Comparison of ENCODE assay signal across 10 cellular contexts in the genomic region with DNA sequence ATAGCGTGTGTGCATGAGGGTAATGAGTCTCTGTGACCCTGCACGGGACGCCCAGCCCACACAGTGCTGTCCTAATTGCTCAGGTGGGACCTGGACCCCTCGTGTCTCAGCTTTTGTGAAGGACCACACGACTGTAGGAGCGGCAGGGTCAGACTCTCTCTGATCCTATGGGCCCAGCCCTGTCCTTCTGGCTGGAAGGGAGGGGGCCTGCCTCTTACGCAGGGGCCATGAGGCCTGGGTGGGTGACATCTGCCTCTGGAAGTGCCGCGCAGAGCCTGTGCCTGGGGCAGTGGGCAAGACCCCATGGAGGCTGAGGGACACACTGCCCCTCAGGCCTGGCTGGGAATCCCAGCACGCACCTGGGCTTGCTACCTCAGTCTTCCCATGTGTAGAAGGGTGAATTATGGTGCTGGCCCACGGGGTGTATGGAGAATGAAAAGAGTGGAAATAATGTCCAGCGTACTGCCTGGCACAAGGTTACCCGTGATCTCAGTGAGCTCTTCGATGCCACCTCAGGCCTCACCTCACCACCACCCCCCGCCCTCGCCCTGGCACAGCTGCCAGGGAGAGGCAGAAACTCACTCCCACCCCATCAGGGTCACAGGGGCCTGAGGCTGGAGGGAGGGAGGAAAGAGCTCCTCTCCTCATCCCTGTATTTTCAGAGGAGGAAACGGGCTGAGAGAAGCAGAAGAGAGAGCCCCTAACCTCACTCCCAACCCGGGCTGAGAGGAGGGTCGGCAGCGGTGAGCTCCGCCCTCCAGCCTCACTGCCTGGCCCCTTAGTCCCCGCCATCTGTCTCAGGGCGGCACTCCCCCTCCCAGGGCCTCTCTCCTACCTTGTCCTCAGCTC. TPM values are rescaled to one million over a fixed set of nuclear protein-coding genes. Genes with fewer than 3 reads are reported as not detected.
DNase-seq lines count a peak whose midpoint lies in the region; ATAC-seq, FAIRE-seq and TF ChIP-seq lines count a peak whose summit lies in the region.
"Had no signal": no experiment of that assay in that cellular context is flagged by ENCODE, and none has a peak within 500 bp of the region (broad histone marks: within the 10 kb centered on the region; RNA-seq: fewer than 3 reads in every experiment).

No MANE protein-coding gene starts in this region.

- peak overlapping the region; percentile 81 for H3K4me2 ChIP-seq in astrocyte (ENCODE audit: low read length)

- H3K4me1 Mint-ChIP-seq in astrocyte (ENCODE audit: low read depth, unreplicated experiment): peaks cover 2% of the 10 kb centered on the region

- H3K27me3 ChIP-seq in heart left ventricle (peaks cover 0 to 14% (median 6%) of the 10 kb centered on the region in 9 donors), astrocyte (ENCODE audit: insufficient read depth, low read length) (peaks cover 3% of the 10 kb centered on the region), vagina (no peaks in the 10 kb centered on the region)

- TF ChIP-seq POLR2A in heart left ventricle (IDR thresholded peaks at IDR 0.05) (no peak), vagina (IDR thresholded peaks at IDR 0.05) (no peak)

- H2AFZ ChIP-seq in astrocyte (ENCODE audit: low read depth, low read length): peak overlapping the region; percentile 72

- peak overlapping the region; percentile 17 to 52 (median 44) for H3K4me3 ChIP-seq in heart left ventricle
- H3K4me3 ChIP-seq in astrocyte (ENCODE audit: insufficient read depth, low read depth, low read length): no peak overlapping the region
- peak overlapping the region; percentile 50 to 52 for H3K4me3 ChIP-seq in vagina

- no peaks in the 10 kb centered on the region for H3K79me2 ChIP-seq in astrocyte (ENCODE audit: insufficient read depth, low read length)

- H3K36me3 Mint-ChIP-seq in astrocyte (ENCODE audit: low read depth, unreplicated experiment): peaks cover 2% of the 10 kb centered on the region

- H3K9me3 Mint-ChIP-seq in astrocyte (ENCODE audit: unreplicated experiment): no peaks in the 10 kb centered on the region
- H3K9me3 Mint-ChIP-seq: stimulated activated naive CD8-positive, alpha-beta T cell treated with anti-CD3 and anti-CD28 coated beads, Interleukin-15, Interleukin-2, amounts not matched to agents 100 ng/mL and 50 ng/mL, for 24 hours had no signal

- H3K27ac ChIP-seq in heart left ventricle (peak overlapping the region in 1 of 12 donors; percentile 5), astrocyte (ENCODE audit: low read depth, low read length) (no peak overlapping the region), vagina (peak overlapping the region; percentile 73)

- H3K9ac ChIP-seq in astrocyte (ENCODE audit: low read length): peak overlapping the region; percentile 29

- FAIRE-seq in astrocyte (lab: Jason Lieb, UNC): no peak

- ATAC-seq in heart left ventricle (peak in 3 of 4 donors; percentile 4 to 14 (median 13)), Right ventricle myocardium inferior (no peak), left lobe of liver (peak; percentile 6), GM19452 (IDR thresholded peaks at IDR 0.05; ENCODE audit: unreplicated experiment) (no peak), GM19455 (IDR thresholded peaks at IDR 0.05; ENCODE audit: unreplicated experiment) (no peak)

- peak overlapping the region; percentile 57 for H3K4me3 Mint-ChIP-seq in astrocyte (ENCODE audit: unreplicated experiment)
- H3K4me3 Mint-ChIP-seq: stimulated activated naive CD8-positive, alpha-beta T cell treated with anti-CD3 and anti-CD28 coated beads, Interleukin-15, Interleukin-2, amounts not matched to agents 100 ng/mL and 50 ng/mL, for 24 hours had no signal

- WGBS in heart left ventricle, 4 donors: 45 to 50% (median 47%) methylated on average over 19 to 23 of the region's 23 CpGs

- peaks cover 4% of the 10 kb centered on the region for H3K27me3 Mint-ChIP-seq in astrocyte (ENCODE audit: low read depth, unreplicated experiment)

- peaks cover 13% of the 10 kb centered on the region for H4K20me1 ChIP-seq in astrocyte (ENCODE audit: insufficient read depth, low read length)

- no peak for TF ChIP-seq CTCF in heart left ventricle (IDR thresholded peaks at IDR 0.05)
- TF ChIP-seq CTCF in astrocyte (IDR thresholded peaks at IDR 0.05; ENCODE audit: insufficient read depth, low read depth, low read length): no peak
- no peak for TF ChIP-seq CTCF in vagina (IDR thresholded peaks at IDR 0.05)

- no peaks in the 10 kb centered on the region for H3K9me3 ChIP-seq in heart left ventricle
- H3K9me3 ChIP-seq in astrocyte (ENCODE audit: insufficient read depth, low read depth, low read length): no peaks in the 10 kb centered on the region
- H3K9me3 ChIP-seq in vagina: no peaks in the 10 kb centered on the region

- intact Hi-C loops in heart left ventricle (cut with DNase I) (no loop called here), Right ventricle myocardium inferior (cut with DNase I) (no loop called here), vagina (cut with DNase I) (no loop called here)

- H3K4me1 ChIP-seq in heart left ventricle: peaks cover 0 to 15% (median 11%) of the 10 kb centered on the region in 12 donors
- peaks cover 20% of the 10 kb centered on the region for H3K4me1 ChIP-seq in astrocyte (ENCODE audit: insufficient read depth, low read length)
- H3K4me1 ChIP-seq in vagina: peaks cover 15% of the 10 kb centered on the region

- DNase-seq in heart left ventricle (no peak), Right ventricle myocardium inferior (ENCODE audit: missing footprints) (no peak), astrocyte (ENCODE audit: low read depth) (no peak), left lobe of liver (ENCODE audit: low spot score) (no peak), vagina (ENCODE audit: extremely low spot score in 2 of 2) (no peak), NCI-H2081 treated with DMSO at 0.1 percent for 48 hours (lab: John Stamatoyannopoulos, UW) (no peak)
- DNase-seq: activated CD4-positive, alpha-beta T cell treated with anti-CD3 and anti-CD28 coated beads for 48 hours had no signal

- H3K36me3 ChIP-seq in heart left ventricle (peaks cover 0 to 28% (median 19%) of the 10 kb centered on the region in 9 donors), astrocyte (ENCODE audit: insufficient read depth, low read length) (no peaks in the 10 kb centered on the region), vagina (peaks cover 0 to 7% of the 10 kb centered on the region in 2 donors)

- no peak overlapping the region for H3K27ac Mint-ChIP-seq in astrocyte (ENCODE audit: unreplicated experiment)
- H3K27ac Mint-ChIP-seq: stimulated activated naive CD8-positive, alpha-beta T cell treated with anti-CD3 and anti-CD28 coated beads, Interleukin-15, Interleukin-2, amounts not matched to agents 100 ng/mL and 50 ng/mL, for 24 hours had no signal

RNA-seq across cellular contexts. Expression of a gene that starts 27.1 kb away (rescaled TPM):
- total RNA-seq in heart left ventricle (10 to 100 TPM in 1 of 9 donors, 1 to 10 TPM in 8; 2.3 to 16.0 (median 5.5) TPM), Right ventricle myocardium inferior (6.7 TPM), astrocyte (18.1 and 24.0 TPM in 2 replicates), left lobe of liver (3.3 TPM), vagina (8.1 TPM)
- polyA plus RNA-seq in heart left ventricle: 1 to 10 TPM; 1.4 to 3.8 TPM

RNA-seq across cellular contexts. Expression of a gene that starts 30.8 kb away (rescaled TPM):
- total RNA-seq in heart left ventricle (not detected), Right ventricle myocardium inferior (not detected), astrocyte (not detected in 2 replicates), left lobe of liver (not detected), vagina (not detected)
- not detected for polyA plus RNA-seq in heart left ventricle

Comparison
In these comparisons a context has a peak if more than half of its experiments do, and no peak if none do; other contexts are left out.
1. ATAC-seq: peak in heart left ventricle (3 of 4) and left lobe of liver (single experiment); none in Right ventricle myocardium inferior (single experiment), GM19452 (single experiment) and GM19455 (single experiment).